In the genomic region with DNA sequence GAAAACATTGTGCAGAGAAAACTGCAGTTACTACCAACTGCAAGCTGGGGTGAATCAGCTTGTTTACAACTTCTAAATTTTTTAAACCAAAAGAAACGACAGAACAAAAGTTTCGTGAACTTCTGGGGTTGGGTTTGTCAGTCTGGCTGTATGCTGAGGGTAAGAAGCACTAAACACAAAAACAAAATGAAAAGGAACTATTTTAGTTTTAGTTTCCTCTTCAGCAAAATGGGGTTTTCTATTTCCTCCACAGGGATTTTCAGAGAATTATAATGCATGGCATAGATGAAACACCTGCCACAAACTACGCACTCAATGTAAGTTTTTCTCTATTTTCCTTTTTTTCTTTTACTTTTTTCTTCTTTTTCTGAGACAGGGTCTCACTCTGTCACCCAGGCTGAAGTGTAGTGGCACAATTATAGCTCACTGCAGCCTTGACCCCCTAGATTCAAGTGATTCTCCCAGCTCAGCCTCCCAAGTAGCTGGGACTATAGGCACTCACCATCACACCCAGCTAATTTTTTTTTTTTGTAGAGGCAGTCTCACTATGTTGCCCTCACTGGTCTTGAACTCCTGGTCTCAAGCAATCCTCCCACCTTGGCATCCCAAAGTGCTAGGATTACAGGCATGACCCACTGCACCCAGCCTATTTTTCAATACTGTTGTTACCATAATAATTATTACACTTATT, we compare ENCODE assay signal across 23 cellular contexts. TPM values are rescaled to one million over a fixed set of nuclear protein-coding genes. Genes with fewer than 3 reads are reported as not detected.
"Had no signal": no experiment of that assay in that cellular context is flagged by ENCODE, and none has a peak within 500 bp of the region (broad histone marks: within the 10 kb centered on the region; RNA-seq: fewer than 3 reads in every experiment).

No MANE protein-coding gene starts in this region.

- H3K4me3 Mint-ChIP-seq: activated CD4-positive, alpha-beta T cell treated with anti-CD3 and anti-CD28 coated beads for 36 hours; activated CD8-positive, alpha-beta T cell treated with anti-CD3 and anti-CD28 coated beads for 36 hours had no signal

- H3K36me3 ChIP-seq: left ventricle myocardium inferior, tibial nerve, vagina, WERI-Rb-1 had no signal

- H3K4me1 ChIP-seq: left ventricle myocardium inferior, tibial nerve, vagina had no signal

- H3K4me1 Mint-ChIP-seq: activated CD4-positive, alpha-beta T cell treated with anti-CD3 and anti-CD28 coated beads for 36 hours had no signal

- DNase-seq: activated CD4-positive, alpha-beta T cell treated with anti-CD3 and anti-CD28 coated beads for 36 hours; activated CD8-positive, alpha-beta memory T cell treated with anti-CD3 and anti-CD28 coated beads, Interleukin-2, amount 50 U/mL, for 4 hours; activated CD8-positive, alpha-beta T cell treated with anti-CD3 and anti-CD28 coated beads for 36 hours; activated gamma-delta T cell; activated T-cell treated with anti-CD3 and anti-CD28 coated beads, Interleukin-2, amount 50 U/mL, for 48 hours; glutamatergic neuron; hypothalamus; left ventricle myocardium inferior; mucosa of descending colon; naive thymus-derived CD8-positive, alpha-beta T cell; posterior cingulate gyrus; stimulated activated CD4-positive, alpha-beta T cell treated with anti-CD3 and anti-CD28 coated beads, Interleukin-2, amount 100 ng/mL, for 48 hours; stimulated activated naive CD4-positive, alpha-beta T cell; substantia nigra; WERI-Rb-1 had no signal

- H3K27ac Mint-ChIP-seq: activated CD4-positive, alpha-beta T cell treated with anti-CD3 and anti-CD28 coated beads for 36 hours; activated CD8-positive, alpha-beta T cell treated with anti-CD3 and anti-CD28 coated beads for 36 hours; activated naive CD4-positive, alpha-beta T cell treated with anti-CD3 and anti-CD28 coated beads, Interleukin-2, amount 50 U/mL, for 72 hours had no signal

- FAIRE-seq: colon, endometrium had no signal

- H3K4me3 ChIP-seq: left ventricle myocardium inferior, mucosa of descending colon, tibial nerve, vagina had no signal

- H3K9me3 ChIP-seq: left ventricle myocardium inferior, mucosa of descending colon, tibial nerve, vagina had no signal

- H3K27ac ChIP-seq: left ventricle myocardium inferior, tibial nerve, vagina, WERI-Rb-1 had no signal

- H3K36me3 Mint-ChIP-seq: activated naive CD4-positive, alpha-beta T cell treated with anti-CD3 and anti-CD28 coated beads, Interleukin-2, amount 50 U/mL, for 72 hours; naive thymus-derived CD8-positive, alpha-beta T cell had no signal

- H3K27me3 ChIP-seq: tibial nerve, vagina had no signal

- ATAC-seq: activated CD4-positive, alpha-beta T cell treated with anti-CD3 and anti-CD28 coated beads for 36 hours; activated CD8-positive, alpha-beta T cell treated with anti-CD3 and anti-CD28 coated beads for 36 hours; activated naive CD4-positive, alpha-beta T cell treated with anti-CD3 and anti-CD28 coated beads, Interleukin-2, amount 50 U/mL, for 72 hours; esophagus mucosa; mucosa of descending colon; naive thymus-derived CD8-positive, alpha-beta T cell had no signal

- H3K9me3 Mint-ChIP-seq: activated CD8-positive, alpha-beta T cell treated with anti-CD3 and anti-CD28 coated beads for 36 hours; activated naive CD4-positive, alpha-beta T cell treated with anti-CD3 and anti-CD28 coated beads, Interleukin-2, amount 50 U/mL, for 72 hours; naive thymus-derived CD8-positive, alpha-beta T cell had no signal

RNA-seq across cellular contexts. Expression of gene CGA, which starts 40.6 kb away (rescaled TPM):
- total RNA-seq: activated CD4-positive, alpha-beta T cell treated with anti-CD3 and anti-CD28 coated beads for 36 hours; activated CD8-positive, alpha-beta T cell treated with anti-CD3 and anti-CD28 coated beads for 36 hours; activated naive CD4-positive, alpha-beta T cell treated with anti-CD3 and anti-CD28 coated beads, Interleukin-2, amount 50 U/mL, for 72 hours; cardiac septum; esophagus mucosa; kidney epithelial cell; left ventricle myocardium inferior; mucosa of descending colon; naive thymus-derived CD8-positive, alpha-beta T cell; tibial nerve; vagina had no signal
- polyA plus RNA-seq: naive thymus-derived CD8-positive, alpha-beta T cell had no signal
